In genomic region chr3:149638401-149639092, GRCh38 we compare ENCODE assay signal across 11 cellular contexts. TPM values are rescaled to one million over a fixed set of nuclear protein-coding genes. Genes with fewer than 3 reads are reported as not detected.
A peak's percentile ranks its signal among the peaks of the same experiment; 100 is the strongest.
DNase-seq lines count a peak whose midpoint lies in the region; ATAC-seq and TF ChIP-seq lines count a peak whose summit lies in the region.
"Had no signal": no experiment of that assay in that cellular context is flagged by ENCODE, and none has a peak within 500 bp of the region (broad histone marks: within the 10 kb centered on the region; RNA-seq: fewer than 3 reads in every experiment).

No MANE protein-coding gene starts in this region.

- no peaks in the 10 kb centered on the region for H3K9me3 Mint-ChIP-seq in stimulated activated memory B cell treated with anti-CD40 and anti-IgM and Interleukin-4, amounts not matched to agents 10 μg/mL and 1 μg/mL and 100 μg/mL, for 72 hours
- H3K9me3 Mint-ChIP-seq in effector memory CD8-positive, alpha-beta T cell, result no peaks in the 10 kb centered on the region

- peaks cover 2% of the 10 kb centered on the region for H3K4me1 ChIP-seq in RWPE2 (ENCODE audit: insufficient read depth, poor library complexity, severe bottlenecking)
- H3K4me1 ChIP-seq in osteoblast (ENCODE audit: insufficient read depth, low read length), result peaks cover 30% of the 10 kb centered on the region

- peak overlapping the region; percentile 82 for H3K4me2 ChIP-seq in osteoblast (ENCODE audit: insufficient read depth, low read length)

- H3K36me3 ChIP-seq in RWPE2 (ENCODE audit: low read depth) (peaks cover 11% of the 10 kb centered on the region; the same call in 1 of the 2 replicates), osteoblast (ENCODE audit: insufficient read depth, low read length) (peaks cover 6% of the 10 kb centered on the region)

- H3K27me3 ChIP-seq in AG04450 (ENCODE audit: control insufficient read depth, insufficient read depth, low read length) (no peaks in the 10 kb centered on the region), RWPE2 (ENCODE audit: insufficient read depth, poor library complexity, severe bottlenecking) (no peaks in the 10 kb centered on the region), osteoblast (ENCODE audit: insufficient read depth, low read length) (no peaks in the 10 kb centered on the region)

- POLR2A ChIA-PET in AG04450 (lab: Yijun Ruan, JAX), result interaction anchor here (0.5 to 1.9 kb wide), 6 partner anchors 15 to 86 kb away, joined by 3 to 16 read pairs (median 3); partner anchors contain the start of gene WWTR1

- H3K4me3 Mint-ChIP-seq in stimulated activated memory B cell treated with anti-CD40 and anti-IgM and Interleukin-4, amounts not matched to agents 10 μg/mL and 1 μg/mL and 100 μg/mL, for 72 hours, result no peak overlapping the region
- H3K4me3 Mint-ChIP-seq in effector memory CD8-positive, alpha-beta T cell, result no peak overlapping the region

- no peaks in the 10 kb centered on the region for H3K9me3 ChIP-seq in AG04450 (ENCODE audit: control insufficient read depth, insufficient read depth, low read length)
- H3K9me3 ChIP-seq in RWPE2 (ENCODE audit: severe bottlenecking), result no peaks in the 10 kb centered on the region
- no peaks in the 10 kb centered on the region for H3K9me3 ChIP-seq in osteoblast (ENCODE audit: low read depth, low read length)

- TF ChIP-seq CTCF in AG04450 (IDR thresholded peaks at IDR 0.05; ENCODE audit: low read depth, low read length) (no peak), RWPE2 (IDR thresholded peaks at IDR 0.05; ENCODE audit: poor library complexity, severe bottlenecking) (no peak), fibroblast of pulmonary artery (IDR thresholded peaks at IDR 0.05; ENCODE audit: low read length, missing control alignments) (no peak), osteoblast (IDR thresholded peaks at IDR 0.05; ENCODE audit: extremely low read depth, low read depth, low read length) (no peak)

- H3K27me3 Mint-ChIP-seq in stimulated activated memory B cell treated with anti-CD40 and anti-IgM and Interleukin-4, amounts not matched to agents 10 μg/mL and 1 μg/mL and 100 μg/mL, for 72 hours, result peaks cover 36% of the 10 kb centered on the region
- H3K27me3 Mint-ChIP-seq in effector memory CD8-positive, alpha-beta T cell, result peaks cover 18 to 25% of the 10 kb centered on the region in 2 donors

- H3K27ac Mint-ChIP-seq in stimulated activated memory B cell treated with anti-CD40 and anti-IgM and Interleukin-4, amounts not matched to agents 10 μg/mL and 1 μg/mL and 100 μg/mL, for 72 hours, result no peak overlapping the region
- H3K27ac Mint-ChIP-seq in effector memory CD8-positive, alpha-beta T cell, result no peak overlapping the region

- H3K79me2 ChIP-seq in osteoblast (ENCODE audit: insufficient read depth, low read length), result peaks cover 99% of the 10 kb centered on the region

- no peaks in the 10 kb centered on the region for H3K36me3 Mint-ChIP-seq in stimulated activated memory B cell treated with anti-CD40 and anti-IgM and Interleukin-4, amounts not matched to agents 10 μg/mL and 1 μg/mL and 100 μg/mL, for 72 hours
- no peaks in the 10 kb centered on the region for H3K36me3 Mint-ChIP-seq in effector memory CD8-positive, alpha-beta T cell (ENCODE audit: insufficient read depth)

- H3K4me3 ChIP-seq in AG04450 (ENCODE audit: low read depth, low read length), result peak overlapping the region; percentile 51
- no peak overlapping the region for H3K4me3 ChIP-seq in RWPE2 (ENCODE audit: severe bottlenecking)
- H3K4me3 ChIP-seq in fibroblast of pulmonary artery (replicated peaks; ENCODE audit: low read depth, low read length), result peak overlapping the region; percentile 43
- H3K4me3 ChIP-seq in osteoblast (ENCODE audit: insufficient read depth, low read length), result peak overlapping the region; percentile 66

- CTCF ChIA-PET in AG04450 (lab: Charles Lee), result no interaction called here

- peak; percentile 33; the same call in 2 of the 3 replicates for ATAC-seq in RWPE2 (ENCODE audit: low read depth)
- ATAC-seq in stimulated activated memory B cell treated with anti-CD40 and anti-IgM and Interleukin-4, amounts not matched to agents 10 μg/mL and 1 μg/mL and 100 μg/mL, for 72 hours, result no peak
- ATAC-seq in effector memory CD8-positive, alpha-beta T cell (replicated peaks), result no peak
- no peak for ATAC-seq in GM18517 (IDR thresholded peaks at IDR 0.05; ENCODE audit: unreplicated experiment)
- ATAC-seq in HG02852 (IDR thresholded peaks at IDR 0.05; ENCODE audit: unreplicated experiment), result no peak

- peak; percentile 66 for DNase-seq in AG04450 (ENCODE audit: low read depth, low spot score)
- DNase-seq in RWPE2 (ENCODE audit: low spot score), result no peak
- no peak for DNase-seq in fibroblast of pulmonary artery (ENCODE audit: low read depth)
- DNase-seq in osteoblast (ENCODE audit: insufficient read length, low spot score, missing footprints), result peak; percentile 58
- DNase-seq in effector memory CD8-positive, alpha-beta T cell, result no peak
- DNase-seq: activated CD4-positive, CD25-positive, alpha-beta regulatory T cell treated with anti-CD3 and anti-CD28 coated beads, Interleukin-2, amount 50 U/mL, for 72 hours; erythroblast; MM.1S had no signal

- no peaks in the 10 kb centered on the region for H3K4me1 Mint-ChIP-seq in stimulated activated memory B cell treated with anti-CD40 and anti-IgM and Interleukin-4, amounts not matched to agents 10 μg/mL and 1 μg/mL and 100 μg/mL, for 72 hours
- H3K4me1 Mint-ChIP-seq in effector memory CD8-positive, alpha-beta T cell (ENCODE audit: low read depth in 2 of 2), result no peaks in the 10 kb centered on the region

- H3K27ac ChIP-seq in AG04450 (ENCODE audit: low read depth, low read length) (peak overlapping the region; percentile 68), RWPE2 (ENCODE audit: poor library complexity, severe bottlenecking) (no peak overlapping the region), osteoblast (ENCODE audit: low read depth, low read length) (peak overlapping the region; percentile 83)

- H2AFZ ChIP-seq in osteoblast (ENCODE audit: low read length), result peak overlapping the region; percentile 11

- peaks cover 30% of the 10 kb centered on the region for H4K20me1 ChIP-seq in osteoblast (ENCODE audit: insufficient read depth, low read length)

RNA-seq across cellular contexts. Expression of gene WWTR1, which starts 19.3 kb away (rescaled TPM):
- 161 and 164 TPM in 2 replicates for polyA plus RNA-seq in AG04450 (2011; rRNA removed)
- polyA minus RNA-seq in AG04450 (2011; rRNA and poly(A)+ RNA removed), result 209 and 230 TPM in 2 replicates
- 79.3 and 84.7 TPM in 2 replicates for total RNA-seq in osteoblast

Comparison
In these comparisons a context has a peak if more than half of its experiments do, and no peak if none do; other contexts are left out.
1. DNase-seq: peak in AG04450 (single experiment) and osteoblast (single experiment); none in RWPE2 (single experiment), fibroblast of pulmonary artery (single experiment) and effector memory CD8-positive, alpha-beta T cell (0 of 3).